Comparison of ENCODE assay signal across 26 cellular contexts in the genomic region with DNA sequence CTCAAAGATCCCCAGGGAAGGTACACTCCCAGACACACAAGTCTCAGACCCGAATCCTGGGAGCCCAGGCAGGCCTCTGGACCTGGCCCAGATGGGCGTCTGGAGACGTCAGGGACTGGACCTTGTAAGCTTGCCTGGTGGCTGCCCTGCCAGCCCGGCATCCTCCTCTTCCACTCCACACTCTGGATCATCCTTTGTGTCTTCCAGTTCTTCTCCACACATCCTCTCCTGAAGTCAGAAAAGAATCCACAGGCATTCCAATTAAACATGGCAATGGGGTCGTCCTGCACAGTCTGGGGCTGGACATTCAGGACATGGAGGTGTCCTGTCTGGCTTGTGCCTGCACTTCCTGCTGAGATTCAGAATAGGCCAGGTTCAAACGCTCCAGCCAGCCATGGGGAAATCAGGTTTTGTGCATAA.
"Had no signal": no experiment of that assay in that cellular context is flagged by ENCODE, and none has a peak within 500 bp of the region (broad histone marks: within the 10 kb centered on the region; RNA-seq: fewer than 3 reads in every experiment).

No MANE protein-coding gene starts in this region.

- H3K4me3 Mint-ChIP-seq: naive thymus-derived CD8-positive, alpha-beta T cell; nephron; neural crest cell; stimulated activated naive B cell treated with anti-CD40 and anti-IgM and Interleukin-4, amounts not matched to agents 10 μg/mL and 1 μg/mL and 100 μg/mL, for 72 hours had no signal

- H3K36me3 ChIP-seq: left lung, lower lobe of right lung, right lobe of liver, stomach, thyroid gland, transverse colon, upper lobe of left lung had no signal

- DNase-seq: hippocampal formation; kidney; left colon; lower lobe of right lung; mammary epithelial cell; mesenchymal stem cell; naive thymus-derived CD8-positive, alpha-beta T cell; nucleus accumbens; psoas muscle; right lobe of liver; stimulated activated CD4-positive, alpha-beta T cell treated with anti-CD3 and anti-CD28 coated beads, Interleukin-12 subunit alpha, Interleukin-12 subunit beta, amount 100 ng/mL, for 4 hours; stimulated activated CD4-positive, alpha-beta T cell treated with anti-CD3 and anti-CD28 coated beads, Interleukin-15, amount 100 ng/mL, for 24 hours; stimulated activated CD4-positive, alpha-beta T cell treated with anti-CD3 and anti-CD28 coated beads, Interleukin-2, amount 100 ng/mL, for 24 hours; stimulated activated CD4-positive, alpha-beta T cell treated with anti-CD3 and anti-CD28 coated beads, Interleukin-4, amount 100 ng/mL, for 1 hour; stimulated activated naive B cell treated with anti-CD40 and anti-IgM and Interleukin-4, amounts not matched to agents 10 μg/mL and 1 μg/mL and 100 μg/mL, for 72 hours; stimulated activated naive CD8-positive, alpha-beta T cell treated with anti-CD3 and anti-CD28 coated beads, Interleukin-15, Interleukin-2, amounts not matched to agents 100 U/mL and 50 U/mL, for 24 hours; stomach; testis; thyroid gland; transverse colon; upper lobe of left lung had no signal

- H3K27ac ChIP-seq: left lung, lower lobe of right lung, parathyroid adenoma, psoas muscle, right lobe of liver, skin epidermis, stomach, testis, thyroid gland, transverse colon, upper lobe of left lung had no signal

- H3K36me3 Mint-ChIP-seq: naive thymus-derived CD8-positive, alpha-beta T cell; stimulated activated naive B cell treated with anti-CD40 and anti-IgM and Interleukin-4, amounts not matched to agents 10 μg/mL and 1 μg/mL and 100 μg/mL, for 72 hours had no signal

- H3K9me3 Mint-ChIP-seq: naive thymus-derived CD8-positive, alpha-beta T cell; nephron had no signal

- H3K27ac Mint-ChIP-seq: nephron; stimulated activated naive B cell treated with anti-CD40 and anti-IgM and Interleukin-4, amounts not matched to agents 10 μg/mL and 1 μg/mL and 100 μg/mL, for 72 hours had no signal

- ATAC-seq: left colon; left lung; lower lobe of right lung; naive thymus-derived CD8-positive, alpha-beta T cell; psoas muscle; right lobe of liver; stimulated activated naive B cell treated with anti-CD40 and anti-IgM and Interleukin-4, amounts not matched to agents 10 μg/mL and 1 μg/mL and 100 μg/mL, for 72 hours; stimulated activated naive CD8-positive, alpha-beta T cell treated with anti-CD3 and anti-CD28 coated beads, Interleukin-15, Interleukin-2, amounts not matched to agents 100 U/mL and 50 U/mL, for 24 hours had no signal

- H3K4me3 ChIP-seq: left lung, lower lobe of right lung, psoas muscle, right lobe of liver, skin epidermis, stomach, testis, thyroid gland, transverse colon, upper lobe of left lung had no signal

- FAIRE-seq: kidney had no signal

- H3K9me3 ChIP-seq: left lung, lower lobe of right lung, psoas muscle, right lobe of liver, stomach, testis, thyroid gland, transverse colon, upper lobe of left lung had no signal

- H3K4me1 ChIP-seq: left lung, lower lobe of right lung, parathyroid adenoma, psoas muscle, right lobe of liver, thyroid gland, transverse colon, upper lobe of left lung had no signal

- H3K27me3 ChIP-seq: right lobe of liver, testis, thyroid gland, transverse colon, upper lobe of left lung had no signal
